ENCODE assay signal across 9 cellular contexts in the genomic region with DNA sequence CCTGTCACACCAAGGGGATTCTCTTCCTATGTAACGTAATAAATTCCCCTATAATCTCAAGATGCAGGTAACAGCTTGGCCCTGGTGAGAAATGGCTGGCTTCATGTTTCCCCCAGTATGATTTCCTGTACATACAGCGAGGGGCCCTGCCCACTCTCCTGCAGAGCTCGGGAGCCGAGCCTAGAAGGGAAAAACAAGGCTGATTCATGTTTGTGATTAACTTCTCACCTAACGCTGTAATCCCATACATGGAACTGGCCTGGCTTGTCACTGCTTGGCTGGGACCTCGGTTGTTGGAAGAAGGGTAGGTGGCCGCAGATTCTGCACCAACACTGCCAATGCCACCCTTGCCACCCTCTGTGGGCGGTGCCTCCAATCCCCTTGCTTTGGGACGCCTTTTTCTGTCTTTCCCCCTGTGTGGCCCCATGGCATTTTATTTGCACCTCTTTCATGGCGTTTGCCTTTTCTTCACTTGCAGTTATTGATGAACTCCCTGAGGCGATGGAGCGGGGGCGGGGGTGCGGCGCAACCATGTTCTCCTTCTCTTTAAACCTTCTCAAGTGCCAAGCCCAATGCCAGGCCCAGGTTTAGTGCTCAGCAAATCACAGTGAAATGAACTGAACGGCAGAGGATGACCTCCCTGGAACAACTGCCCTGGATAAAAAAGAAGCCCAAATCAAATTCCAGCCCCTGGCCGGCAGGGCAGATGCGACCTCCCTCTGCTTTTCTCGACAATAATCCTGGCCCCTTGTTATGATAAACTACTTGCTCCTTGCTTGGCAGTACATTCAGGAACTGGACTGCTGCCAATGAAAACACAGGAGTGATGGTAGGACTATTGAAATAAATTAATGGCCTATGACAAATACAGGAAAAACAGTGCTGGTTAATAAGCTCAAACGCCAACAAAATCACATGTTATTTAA.
DNase-seq lines count a peak whose midpoint lies in the region; ATAC-seq, FAIRE-seq and TF ChIP-seq lines count a peak whose summit lies in the region.
"Had no signal": no experiment of that assay in that cellular context is flagged by ENCODE, and none has a peak within 500 bp of the region (broad histone marks: within the 10 kb centered on the region; RNA-seq: fewer than 3 reads in every experiment).

No MANE protein-coding gene starts in this region.

- H3K4me3 ChIP-seq in bronchial epithelial cell (ENCODE audit: low read depth, low read length) (no peak overlapping the region), prostate gland (no peak overlapping the region), trophoblast cell (ENCODE audit: low read depth, low read length) (no peak overlapping the region), gastrocnemius medialis (no peak overlapping the region)

- H3K4ac ChIP-seq in trophoblast cell (ENCODE audit: low read depth, low read length) = no peak overlapping the region

- H3K14ac ChIP-seq in trophoblast cell (ENCODE audit: low read length) = no peak overlapping the region

- intact Hi-C loops in prostate gland (cut with DNase I) = no loop called here
- intact Hi-C loops in gastrocnemius medialis (cut with DNase I; ENCODE audit: low total_unique reads) = no loop called here

- no peak for TF ChIP-seq POLR2A in prostate gland (IDR thresholded peaks at IDR 0.05)
- no peak for TF ChIP-seq POLR2A in gastrocnemius medialis (IDR thresholded peaks at IDR 0.05)

- H3K79me2 ChIP-seq in trophoblast cell (ENCODE audit: control insufficient read depth, insufficient read depth, low read length, poor library complexity) = no peaks in the 10 kb centered on the region

- no peak overlapping the region for H2BK5ac ChIP-seq in trophoblast cell (ENCODE audit: low read depth, low read length, poor library complexity)

- no peaks in the 10 kb centered on the region for H3K79me1 ChIP-seq in trophoblast cell (ENCODE audit: low read length)

- H3K36me3 ChIP-seq in bronchial epithelial cell (ENCODE audit: control insufficient read depth, insufficient read depth, low read length) (no peaks in the 10 kb centered on the region), prostate gland (no peaks in the 10 kb centered on the region), trophoblast cell (ENCODE audit: control insufficient read depth in 1 of 2, insufficient read depth in 2 of 2, low read length in 2 of 2) (no peaks in the 10 kb centered on the region), gastrocnemius medialis (no peaks in the 10 kb centered on the region)

- H3K9me3 ChIP-seq in prostate gland (no peaks in the 10 kb centered on the region), trophoblast cell (ENCODE audit: insufficient read depth, low read depth, low read length) (no peaks in the 10 kb centered on the region), gastrocnemius medialis (no peaks in the 10 kb centered on the region)

- no peak overlapping the region for H3K18ac ChIP-seq in trophoblast cell (ENCODE audit: low read length)

- TF ChIP-seq CTCF in bronchial epithelial cell (IDR thresholded peaks at IDR 0.05; ENCODE audit: insufficient read depth, low read length, severe bottlenecking) = no peak
- no peak for TF ChIP-seq CTCF in prostate gland (IDR thresholded peaks at IDR 0.05)
- no peak for TF ChIP-seq CTCF in gastrocnemius medialis (IDR thresholded peaks at IDR 0.05 in 4 of 5, conservative IDR thresholded peaks at IDR 0.05 in 1 of 5)

- H3K27ac ChIP-seq in prostate gland = no peak overlapping the region
- no peak overlapping the region for H3K27ac ChIP-seq in trophoblast cell (ENCODE audit: low read depth, low read length)
- no peak overlapping the region for H3K27ac ChIP-seq in gastrocnemius medialis

- H3K4me1 ChIP-seq in prostate gland (replicated peaks) (peaks cover 5% of the 10 kb centered on the region), trophoblast cell (ENCODE audit: control insufficient read depth in 1 of 2, insufficient read depth in 2 of 2, low read length in 2 of 2) (no peaks in the 10 kb centered on the region), gastrocnemius medialis (no peaks in the 10 kb centered on the region)

- WGBS in prostate gland = 26% methylated on average over 20 of the region's 20 CpGs
- no CpG with 5 or more reads among the region's 20 CpGs for WGBS in trophoblast cell (ENCODE audit: extremely low coverage, insufficient coverage, insufficient read length)

- in situ Hi-C loops in G401 (cut with HindIII; ENCODE audit: low sequenced_read_pairs) (no loop called here), gastrocnemius medialis (cut with MboI; ENCODE audit: low sequenced_read_pairs in 4 of 4) (no loop called here)

- H3K27me3 ChIP-seq in bronchial epithelial cell (ENCODE audit: control insufficient read depth, insufficient read depth, low read length) (peaks cover 3% of the 10 kb centered on the region), prostate gland (replicated peaks; ENCODE audit: insufficient read depth) (no peaks in the 10 kb centered on the region), trophoblast cell (ENCODE audit: insufficient read depth, low read length) (no peaks in the 10 kb centered on the region), gastrocnemius medialis (peaks cover 0 to 14% (median 0%) of the 10 kb centered on the region in 3 donors)

- H4K12ac ChIP-seq in trophoblast cell (ENCODE audit: low read depth, low read length) = no peak overlapping the region

- no peak overlapping the region for H2BK120ac ChIP-seq in trophoblast cell (ENCODE audit: insufficient read depth, low read length, poor library complexity)

- no peak overlapping the region for H2AK5ac ChIP-seq in trophoblast cell (ENCODE audit: low read length)

- no peak overlapping the region for H2BK12ac ChIP-seq in trophoblast cell (ENCODE audit: low read length)

- no peak for ATAC-seq in gastrocnemius medialis

- no peak overlapping the region for H2AFZ ChIP-seq in trophoblast cell (ENCODE audit: insufficient read depth, low read length, poor library complexity)

- H4K8ac ChIP-seq in trophoblast cell (ENCODE audit: low read depth, low read length) = no peak overlapping the region

- H4K91ac ChIP-seq in trophoblast cell (ENCODE audit: low read depth, low read length) = no peak overlapping the region

- FAIRE-seq in bronchial epithelial cell (lab: Jason Lieb, UNC) = no peak

- no peak overlapping the region for H3K4me2 ChIP-seq in trophoblast cell (ENCODE audit: low read length)

- H3K9ac ChIP-seq in trophoblast cell (ENCODE audit: low read length) = no peak overlapping the region

- no peak overlapping the region for H3K23ac ChIP-seq in trophoblast cell (ENCODE audit: low read length)

- peak; percentile 79 for DNase-seq in G401 (ENCODE audit: low spot score)
- peak; percentile 71 for DNase-seq in NCI-H2196 (lab: John Stamatoyannopoulos, UW; ENCODE audit: unreplicated experiment)
- DNase-seq in bronchial epithelial cell (ENCODE audit: low read depth) = peak; percentile 90
- DNase-seq in prostate gland (ENCODE audit: low spot score) = peak; percentile 86
- DNase-seq in CD1c-positive myeloid dendritic cell (ENCODE audit: extremely low spot score) = no peak
- DNase-seq in trophoblast cell = no peak
- DNase-seq in activated CD4-positive, alpha-beta T cell treated with anti-CD3 and anti-CD28 coated beads, Interleukin-2, amount 50 U/mL, for 48 hours = no peak
- DNase-seq in gastrocnemius medialis = no peak
- DNase-seq: activated naive CD8-positive, alpha-beta T cell treated with anti-CD3 and anti-CD28 coated beads for 36 hours had no signal

Comparison
In these comparisons a context has a peak if more than half of its experiments do, and no peak if none do; other contexts are left out.
1. DNase-seq: peak in G401 (single experiment), NCI-H2196 (single experiment), bronchial epithelial cell (single experiment) and prostate gland (single experiment); none in CD1c-positive myeloid dendritic cell (single experiment), trophoblast cell (0 of 2), activated CD4-positive, alpha-beta T cell treated with anti-CD3 and anti-CD28 coated beads, Interleukin-2, amount 50 U/mL, for 48 hours (0 of 2) and gastrocnemius medialis (0 of 2).